Comparison of ENCODE assay signal across 10 cellular contexts in genomic region chr3:24365168-24365567, GRCh38.
DNase-seq lines count a peak whose midpoint lies in the region; ATAC-seq and TF ChIP-seq lines count a peak whose summit lies in the region.
"Had no signal": no experiment of that assay in that cellular context is flagged by ENCODE, and none has a peak within 500 bp of the region (broad histone marks: within the 10 kb centered on the region; RNA-seq: fewer than 3 reads in every experiment).

No MANE protein-coding gene starts in this region.

- H3K36me3 ChIP-seq in mucosa of descending colon (ENCODE audit: low read depth) (no peaks in the 10 kb centered on the region), esophagus squamous epithelium (no peaks in the 10 kb centered on the region)

- H3K27me3 ChIP-seq in esophagus squamous epithelium, result peaks cover 0 to 15% (median 0%) of the 10 kb centered on the region in 4 donors

- intact Hi-C loops in mucosa of descending colon (cut with DNase I, micrococcal nuclease), result loop anchor here in 1 of 2 donors (5.0 kb wide), 1 partner anchor 87 kb away; no protein-coding TSS in a partner anchor
- intact Hi-C loops in esophagus squamous epithelium (cut with DNase I), result no loop called here

- H3K9me3 ChIP-seq in mucosa of descending colon, result no peaks in the 10 kb centered on the region
- H3K9me3 ChIP-seq in esophagus squamous epithelium, result no peaks in the 10 kb centered on the region

- peak; percentile 74 for DNase-seq in AG09319 (ENCODE audit: extremely low read depth, low read depth)
- DNase-seq in NCI-H774 (lab: John Stamatoyannopoulos, UW), result peak; percentile 38
- peak; percentile 97 for DNase-seq in epithelial cell of esophagus (ENCODE audit: low read depth)
- DNase-seq in mucosa of descending colon, result peak; percentile 46 to 76 (median 50)
- DNase-seq in activated naive CD4-positive, alpha-beta T cell treated with anti-CD3 and anti-CD28 coated beads, Interleukin-2, amount 50 U/mL, for 72 hours (ENCODE audit: low spot score in 2 of 2), result no peak
- DNase-seq in activated T-cell treated with anti-CD3 and anti-CD28 coated beads for 4 hours, result no peak
- DNase-seq in activated CD4-positive, alpha-beta T cell treated with anti-CD3 and anti-CD28 coated beads, Interleukin-2, amount 50 U/mL, for 1 hour, result no peak
- no peak for DNase-seq in esophagus squamous epithelium (lab: John Stamatoyannopoulos, UW)
- DNase-seq: erythroblast, T-helper 9 cell had no signal

- peaks cover 0 to 4% of the 10 kb centered on the region in 2 donors for H3K9me3 Mint-ChIP-seq in activated naive CD4-positive, alpha-beta T cell treated with anti-CD3 and anti-CD28 coated beads, Interleukin-2, amount 50 U/mL, for 72 hours

- no peak overlapping the region for H3K27ac Mint-ChIP-seq in activated naive CD4-positive, alpha-beta T cell treated with anti-CD3 and anti-CD28 coated beads, Interleukin-2, amount 50 U/mL, for 72 hours

- TF ChIP-seq CTCF in AG09319 (IDR thresholded peaks at IDR 0.05; ENCODE audit: low read depth, low read length) (peak; percentile 33), epithelial cell of esophagus (IDR thresholded peaks at IDR 0.05; ENCODE audit: insufficient read depth, low read depth, low read length, missing control alignments) (peak; percentile 28), mucosa of descending colon (IDR thresholded peaks at IDR 0.05) (no peak), esophagus squamous epithelium (IDR thresholded peaks at IDR 0.05) (peak in 3 of 6 experiments; percentile 19 to 50 (median 30))

- H3K36me3 Mint-ChIP-seq in activated naive CD4-positive, alpha-beta T cell treated with anti-CD3 and anti-CD28 coated beads, Interleukin-2, amount 50 U/mL, for 72 hours, result no peaks in the 10 kb centered on the region

- H3K4me1 ChIP-seq in mucosa of descending colon (ENCODE audit: low read depth), result peaks cover 31% of the 10 kb centered on the region
- H3K4me1 ChIP-seq in esophagus squamous epithelium, result peaks cover 0 to 45% (median 15%) of the 10 kb centered on the region in 3 donors

- H3K4me3 ChIP-seq in epithelial cell of esophagus (ENCODE audit: low read length) (no peak overlapping the region), mucosa of descending colon (no peak overlapping the region), esophagus squamous epithelium (no peak overlapping the region)

- WGBS in esophagus squamous epithelium, 2 donors, result 0 to 2% methylated on average over 2 of the region's 2 CpGs

- no peak for TF ChIP-seq POLR2A in esophagus squamous epithelium (IDR thresholded peaks at IDR 0.05)

- H3K27ac ChIP-seq in esophagus squamous epithelium, result peak overlapping the region in 1 of 4 donors; percentile 47

- peak; percentile 96 for ATAC-seq in mucosa of descending colon
- ATAC-seq in activated naive CD4-positive, alpha-beta T cell treated with anti-CD3 and anti-CD28 coated beads, Interleukin-2, amount 50 U/mL, for 72 hours, result no peak

Comparison
In these comparisons a context has a peak if more than half of its experiments do, and no peak if none do; other contexts are left out.
1. DNase-seq: peak in AG09319 (single experiment), NCI-H774 (single experiment), epithelial cell of esophagus (single experiment) and mucosa of descending colon (3 of 3); none in activated naive CD4-positive, alpha-beta T cell treated with anti-CD3 and anti-CD28 coated beads, Interleukin-2, amount 50 U/mL, for 72 hours (0 of 2), activated T-cell treated with anti-CD3 and anti-CD28 coated beads for 4 hours (single experiment), activated CD4-positive, alpha-beta T cell treated with anti-CD3 and anti-CD28 coated beads, Interleukin-2, amount 50 U/mL, for 1 hour (single experiment) and esophagus squamous epithelium (single experiment).